ENCODE assay signal across 32 cellular contexts in genomic region chr1:26774462-26774861, GRCh38. TPM values are rescaled to one million over a fixed set of nuclear protein-coding genes. Genes with fewer than 3 reads are reported as not detected.
A peak's percentile ranks its signal among the peaks of the same experiment; 100 is the strongest.
DNase-seq lines count a peak whose midpoint lies in the region; ATAC-seq, FAIRE-seq and TF ChIP-seq lines count a peak whose summit lies in the region.
"Had no signal": no experiment of that assay in that cellular context is flagged by ENCODE, and none has a peak within 500 bp of the region (broad histone marks: within the 10 kb centered on the region; RNA-seq: fewer than 3 reads in every experiment).

No MANE protein-coding gene starts in this region.

- peaks cover 1% of the 10 kb centered on the region for H3K9me1 ChIP-seq in K562 (ENCODE audit: control insufficient read depth, insufficient read depth, low read length)

- ATAC-seq in HCT116 (no peak), K562 (no peak), GM19324 (IDR thresholded peaks at IDR 0.05; ENCODE audit: low FRiP score, unreplicated experiment) (no peak), GM19455 (IDR thresholded peaks at IDR 0.05; ENCODE audit: unreplicated experiment) (no peak)
- ATAC-seq in naive thymus-derived CD8-positive, alpha-beta T cell: no peak
- ATAC-seq: activated CD8-positive, alpha-beta T cell treated with anti-CD3 and anti-CD28 coated beads for 36 hours; heart left ventricle; stimulated activated naive CD8-positive, alpha-beta T cell treated with anti-CD3 and anti-CD28 coated beads, Interleukin-15, Interleukin-2, amounts not matched to agents 100 U/mL and 50 U/mL, for 24 hours had no signal

- peaks cover 4% of the 10 kb centered on the region; the same call in 1 of the 2 replicates for H3K79me2 ChIP-seq in HCT116 (ENCODE audit: insufficient read depth, low read length)
- peaks cover 43% of the 10 kb centered on the region for H3K79me2 ChIP-seq in K562 (ENCODE audit: control insufficient read depth, insufficient read depth, low read length)

- H3K4me1 Mint-ChIP-seq in activated CD4-positive, alpha-beta memory T cell treated with anti-CD3 and anti-CD28 coated beads for 36 hours (ENCODE audit: low read depth): peaks cover 23% of the 10 kb centered on the region
- peaks cover 21% of the 10 kb centered on the region for H3K4me1 Mint-ChIP-seq in activated CD4-positive, alpha-beta memory T cell treated with anti-CD3 and anti-CD28 coated beads, Interleukin-2, amount 10 ng/mL, durations not matched to agents 7 days and 5 days
- peaks cover 5 to 22% (median 16%) of the 10 kb centered on the region in 4 donors for H3K4me1 Mint-ChIP-seq in naive thymus-derived CD8-positive, alpha-beta T cell

- RAD21 ChIA-PET in HCT116 (lab: Charles Lee; ENCODE audit: low non-redundant PET in 1 of 2, low total read pairs in 2 of 2, uncharacterized antibody in 2 of 2, unreplicated experiment in 2 of 2): no interaction called here

- H4K20me1 ChIP-seq in HCT116 (ENCODE audit: insufficient read depth) (no peaks in the 10 kb centered on the region), K562 (replicated peaks; ENCODE audit: control insufficient read depth, insufficient read depth, low read length) (peaks cover 14% of the 10 kb centered on the region; the same call in 1 of the 2 replicates)

- H3K27ac ChIP-seq in HCT116 (ENCODE audit: low read depth, low read length) (no peak overlapping the region), K562 (ENCODE audit: extremely low read depth, low read depth, low read length) (no peak overlapping the region)
- H3K27ac ChIP-seq: colonic mucosa, heart left ventricle, lower lobe of right lung, prostate gland, RWPE1, testis had no signal

- peaks cover 64 to 69% of the 10 kb centered on the region in 2 experiments for H3K36me3 ChIP-seq in HCT116 (ENCODE audit: control insufficient read depth in 1 of 2, insufficient read depth in 2 of 2, low read length in 2 of 2)
- peaks cover 99% of the 10 kb centered on the region for H3K36me3 ChIP-seq in K562 (ENCODE audit: control insufficient read depth, insufficient read depth, low read length)

- no peak for TF ChIP-seq EP300 in K562 (IDR thresholded peaks at IDR 0.05; ENCODE audit: low read length)

- POLR2A ChIA-PET in activated CD4-positive, alpha-beta memory T cell treated with anti-CD3 and anti-CD28 coated beads for 36 hours (lab: Charles Lee): no interaction called here
- POLR2A ChIA-PET in activated CD4-positive, alpha-beta memory T cell treated with anti-CD3 and anti-CD28 coated beads, Interleukin-2, amount 10 ng/mL, durations not matched to agents 7 days and 5 days (lab: Charles Lee): no interaction called here
- POLR2A ChIA-PET in HCT116 (lab: Charles Lee) (no interaction called here), K562 (lab: Yijun Ruan, JAX) (no interaction called here)
- POLR2A ChIA-PET in naive thymus-derived CD8-positive, alpha-beta T cell (lab: Charles Lee): no interaction called here

- peaks cover 21 to 42% of the 10 kb centered on the region in 2 experiments for H3K4me1 ChIP-seq in HCT116 (ENCODE audit: control insufficient read depth in 1 of 2, insufficient read depth in 2 of 2, low read length in 2 of 2)
- peaks cover 29 to 34% of the 10 kb centered on the region in 2 experiments for H3K4me1 ChIP-seq in K562 (replicated peaks in 1 of 2; ENCODE audit: control insufficient read depth in 2 of 2, insufficient read depth in 2 of 2, low read length in 2 of 2)
- H3K4me1 ChIP-seq: colonic mucosa, prostate gland had no signal

- TF ChIP-seq RAD21 in HCT116 (IDR thresholded peaks at IDR 0.05; ENCODE audit: low read depth): no peak
- TF ChIP-seq RAD21 in K562 (CRISPR knock-in tag; conservative IDR thresholded peaks at IDR 0.05 in 1 of 2, IDR thresholded peaks at IDR 0.05 in 1 of 2): no peak

- peak overlapping the region; percentile 13 for H3K27ac Mint-ChIP-seq in activated CD4-positive, alpha-beta memory T cell treated with anti-CD3 and anti-CD28 coated beads for 36 hours
- H3K27ac Mint-ChIP-seq in activated CD4-positive, alpha-beta memory T cell treated with anti-CD3 and anti-CD28 coated beads, Interleukin-2, amount 10 ng/mL, durations not matched to agents 7 days and 5 days: no peak overlapping the region
- peak overlapping the region in 7 of 10 donors; percentile 22 to 81 (median 56) for H3K27ac Mint-ChIP-seq in naive thymus-derived CD8-positive, alpha-beta T cell

- FAIRE-seq in K562 (lab: Jason Lieb, UNC) (no peak), frontal cortex (lab: Jason Lieb, UNC) (no peak)

- no peak for TF ChIP-seq CTCF in HCT116 (IDR thresholded peaks at IDR 0.05 in 2 of 3, conservative IDR thresholded peaks at IDR 0.05 in 1 of 3; ENCODE audit: borderline replicate concordance in 1 of 3, insufficient read depth in 1 of 3, low read depth in 2 of 3, low read length in 2 of 3)
- no peak for TF ChIP-seq CTCF in K562 (IDR thresholded peaks at IDR 0.05 in 2 of 3, conservative IDR thresholded peaks at IDR 0.05 in 1 of 3; ENCODE audit: insufficient read depth in 2 of 3, low read depth in 1 of 3, low read length in 3 of 3)

- no peaks in the 10 kb centered on the region for H3K27me3 Mint-ChIP-seq in activated CD4-positive, alpha-beta memory T cell treated with anti-CD3 and anti-CD28 coated beads for 36 hours
- no peaks in the 10 kb centered on the region for H3K27me3 Mint-ChIP-seq in activated CD4-positive, alpha-beta memory T cell treated with anti-CD3 and anti-CD28 coated beads, Interleukin-2, amount 10 ng/mL, durations not matched to agents 7 days and 5 days
- no peaks in the 10 kb centered on the region for H3K27me3 Mint-ChIP-seq in naive thymus-derived CD8-positive, alpha-beta T cell
- H3K27me3 Mint-ChIP-seq: activated CD8-positive, alpha-beta T cell treated with anti-CD3 and anti-CD28 coated beads for 36 hours; CD4-positive, alpha-beta memory T cell had no signal

- 94% methylated on average over 13 of the region's 13 CpGs for WGBS in K562 (ENCODE audit: insufficient coverage, low coverage, missing lambda C conversion rate)

- no peak overlapping the region for H3K9ac ChIP-seq in HCT116 (ENCODE audit: low read length)
- H3K9ac ChIP-seq in K562 (ENCODE audit: insufficient read depth in 1 of 2, low read depth in 2 of 2, low read length in 2 of 2): no peak overlapping the region

- TF ChIP-seq POLR2A in HCT116 (IDR thresholded peaks at IDR 0.05; ENCODE audit: borderline replicate concordance, extremely low read depth, insufficient read depth, insufficient read length) (no peak), K562 (conservative IDR thresholded peaks at IDR 0.05) (no peak)

- no peaks in the 10 kb centered on the region for H3K9me2 ChIP-seq in HCT116 (ENCODE audit: insufficient read depth)

- H3K27me3 ChIP-seq in HCT116 (ENCODE audit: insufficient read depth, low read length) (no peaks in the 10 kb centered on the region), K562 (ENCODE audit: control insufficient read depth in 2 of 2, insufficient read depth in 2 of 2, low read length in 2 of 2) (no peaks in the 10 kb centered on the region)
- H3K27me3 ChIP-seq: colonic mucosa, heart left ventricle, testis had no signal

- BruUV-seq in HCT116 (replicated peaks; lab: Mats Ljungman, UMichigan) (TSS peak; percentile 12), K562 (replicated peaks; lab: Mats Ljungman, UMichigan) (no TSS peak)

- H3K36me3 Mint-ChIP-seq in activated CD4-positive, alpha-beta memory T cell treated with anti-CD3 and anti-CD28 coated beads for 36 hours: peaks cover 78% of the 10 kb centered on the region
- H3K36me3 Mint-ChIP-seq in activated CD4-positive, alpha-beta memory T cell treated with anti-CD3 and anti-CD28 coated beads, Interleukin-2, amount 10 ng/mL, durations not matched to agents 7 days and 5 days (ENCODE audit: low read depth): peaks cover 90% of the 10 kb centered on the region
- H3K36me3 Mint-ChIP-seq in naive thymus-derived CD8-positive, alpha-beta T cell: peaks cover 0 to 98% (median 36%) of the 10 kb centered on the region in 3 donors

- CTCF ChIA-PET in activated CD4-positive, alpha-beta memory T cell treated with anti-CD3 and anti-CD28 coated beads for 36 hours (lab: Charles Lee): no interaction called here
- CTCF ChIA-PET in activated CD4-positive, alpha-beta memory T cell treated with anti-CD3 and anti-CD28 coated beads, Interleukin-2, amount 10 ng/mL, durations not matched to agents 7 days and 5 days (lab: Charles Lee): no interaction called here
- CTCF ChIA-PET in HCT116 (lab: Charles Lee) (no interaction called here), K562 (lab: Yijun Ruan, JAX; ENCODE audit: low intra/inter-chr PET ratio) (no interaction called here)

- intact Hi-C loops in activated CD4-positive, alpha-beta memory T cell treated with anti-CD3 and anti-CD28 coated beads for 36 hours (cut with micrococcal nuclease): no loop called here
- intact Hi-C loops in HCT116 (cut with micrococcal nuclease) (loop anchor here (5.0 kb wide), 1 partner anchor 47 kb away; no protein-coding TSS in a partner anchor), K562 (cut with micrococcal nuclease) (no loop called here)

- H3K9me3 ChIP-seq in HCT116 (ENCODE audit: control insufficient read depth in 1 of 2, insufficient read depth in 1 of 2, low read depth in 1 of 2, low read length in 2 of 2): no peaks in the 10 kb centered on the region
- H3K9me3 ChIP-seq in K562 (replicated peaks; ENCODE audit: control insufficient read depth, insufficient read depth, low read depth, low read length): no peaks in the 10 kb centered on the region
- H3K9me3 ChIP-seq: colonic mucosa, heart left ventricle, lower lobe of right lung, prostate gland, testis had no signal

- H3K4me2 ChIP-seq in HCT116 (ENCODE audit: low read length) (no peak overlapping the region), K562 (ENCODE audit: insufficient read depth, low read length) (no peak overlapping the region)

- in situ Hi-C loops in K562 (cut with MboI): no loop called here

- H3K4me3 Mint-ChIP-seq in activated CD4-positive, alpha-beta memory T cell treated with anti-CD3 and anti-CD28 coated beads for 36 hours: no peak overlapping the region
- H3K4me3 Mint-ChIP-seq in activated CD4-positive, alpha-beta memory T cell treated with anti-CD3 and anti-CD28 coated beads, Interleukin-2, amount 10 ng/mL, durations not matched to agents 7 days and 5 days: no peak overlapping the region
- no peak overlapping the region for H3K4me3 Mint-ChIP-seq in naive thymus-derived CD8-positive, alpha-beta T cell
- H3K4me3 Mint-ChIP-seq: activated CD8-positive, alpha-beta T cell treated with anti-CD3 and anti-CD28 coated beads for 36 hours; CD4-positive, alpha-beta memory T cell had no signal

- H2AFZ ChIP-seq in HCT116 (ENCODE audit: low read depth, low read length, poor library complexity, severe bottlenecking): no peak overlapping the region
- H2AFZ ChIP-seq in K562 (ENCODE audit: low read depth, low read length): no peak overlapping the region

- H3K4me3 ChIP-seq in HCT116 (replicated peaks in 1 of 2; ENCODE audit: low read depth in 1 of 2, low read length in 2 of 2) (no peak overlapping the region), K562 (no peak overlapping the region)
- H3K4me3 ChIP-seq: colonic mucosa, heart left ventricle, lower lobe of right lung, prostate gland, testis had no signal

- H3K9me3 Mint-ChIP-seq in activated CD4-positive, alpha-beta memory T cell treated with anti-CD3 and anti-CD28 coated beads for 36 hours: no peaks in the 10 kb centered on the region
- H3K9me3 Mint-ChIP-seq in activated CD4-positive, alpha-beta memory T cell treated with anti-CD3 and anti-CD28 coated beads, Interleukin-2, amount 10 ng/mL, durations not matched to agents 7 days and 5 days: no peaks in the 10 kb centered on the region
- no peaks in the 10 kb centered on the region for H3K9me3 Mint-ChIP-seq in naive thymus-derived CD8-positive, alpha-beta T cell
- H3K9me3 Mint-ChIP-seq: activated CD8-positive, alpha-beta T cell treated with anti-CD3 and anti-CD28 coated beads for 36 hours had no signal

- no peak for DNase-seq in activated CD4-positive, alpha-beta memory T cell treated with anti-CD3 and anti-CD28 coated beads for 36 hours
- DNase-seq in activated CD4-positive, alpha-beta memory T cell treated with anti-CD3 and anti-CD28 coated beads, Interleukin-2, amount 10 ng/mL, durations not matched to agents 7 days and 5 days: no peak
- DNase-seq in HCT116 (ENCODE audit: low read depth, low spot score) (no peak), K562 (ENCODE audit: extremely low read depth in 1 of 4, low spot score in 3 of 4) (no peak), frontal cortex (ENCODE audit: low spot score in 2 of 2) (no peak)
- no peak for DNase-seq in naive thymus-derived CD8-positive, alpha-beta T cell
- DNase-seq: 8988T; activated CD4-positive, CD25-positive, alpha-beta regulatory T cell; activated CD8-positive, alpha-beta T cell treated with anti-CD3 and anti-CD28 coated beads for 36 hours; activated gamma-delta T cell treated with Interleukin-2 at 50 U/mL for 16 hours; amygdala; CD4-positive, alpha-beta memory T cell; colonic mucosa; DMS 273 treated with DMSO at 0.1 percent for 48 hours; effector memory CD4-positive, alpha-beta T cell; erythroblast; GOT3; heart left ventricle; kidney glomerular epithelial cell; lower lobe of right lung; NCI-H1105 treated with DMSO at 0.1 percent for 48 hours; NCI-H2081; NCI-H345; NCI-H82; stimulated activated CD4-positive, alpha-beta T cell treated with anti-CD3 and anti-CD28 coated beads, Interleukin-15, amount 100 ng/mL, for 24 hours; stimulated activated naive CD8-positive, alpha-beta T cell treated with anti-CD3 and anti-CD28 coated beads, Interleukin-15, Interleukin-2, amounts not matched to agents 100 U/mL and 50 U/mL, for 24 hours; T-helper 1 cell; testis had no signal

RNA-seq across cellular contexts. Expression of gene PIGV, which starts 13.3 kb away (rescaled TPM):
- 10 to 100 TPM; 15.1 to 15.3 TPM for total RNA-seq in activated CD4-positive, alpha-beta memory T cell treated with anti-CD3 and anti-CD28 coated beads for 36 hours
- 10 to 100 TPM; 16.6 to 16.9 TPM for total RNA-seq in activated CD4-positive, alpha-beta memory T cell treated with anti-CD3 and anti-CD28 coated beads, Interleukin-2, amount 10 ng/mL, durations not matched to agents 7 days and 5 days
- total RNA-seq in HCT116 (2021; ENCODE audit: unreplicated experiment) (13.2 TPM), K562 (2014; rRNA removed) (8.4 and 11.3 TPM in 2 replicates), K562 (2014; rRNA removed; fragmentation: Illumina TruSeq; extraction: Trizol) (11.0 and 11.1 TPM in 2 replicates), K562 (2015; rRNA removed; fragmentation: Illumina TruSeq; extraction: Trizol) (12.0 and 12.2 TPM in 2 replicates), K562 (2021) (11.2 and 14.7 TPM in 2 replicates), frontal cortex (4.5 TPM)
- polyA plus RNA-seq in HCT116 (2012): 13.8 and 16.8 TPM in 2 replicates
- total RNA-seq in K562 (2011; cell fraction: chromatin; rRNA removed; ENCODE audit: low replicate concordance): 20.0 and 33.4 TPM in 2 replicates
- total RNA-seq in K562 (2011; cell fraction: nucleolus; rRNA removed): 34.2 and 35.1 TPM in 2 replicates
- total RNA-seq in K562 (2011; cell fraction: nucleoplasm; rRNA removed): 38.2 and 47.9 TPM in 2 replicates
- polyA plus RNA-seq in K562 (2011; rRNA removed) (21.8 and 25.5 TPM in 2 replicates), K562 (2014; fragmentation: Illumina TruSeq; extraction: Trizol) (10.8 and 12.7 TPM in 2 replicates), K562 (2014; fragmentation: Nextera tagmentation; extraction: Ambion mirVana) (10 to 100 TPM; 11.3 to 11.7 TPM), K562 (2014; rRNA removed) (9.3 and 9.4 TPM in 2 replicates)
- polyA plus RNA-seq in K562 (2011; cell fraction: cytosol; rRNA removed): 27.4 and 41.1 TPM in 2 replicates
- 33.7 and 36.0 TPM in 2 replicates for polyA plus RNA-seq in K562 (2011; cell fraction: nucleus; rRNA removed)
- 14.0 and 14.4 TPM in 2 replicates for polyA plus RNA-seq in K562 (2012)
- 21.7 and 27.4 TPM in 2 replicates for polyA minus RNA-seq in K562 (2011; rRNA and poly(A)+ RNA removed)
- polyA minus RNA-seq in K562 (2011; cell fraction: cytosol; rRNA and poly(A)+ RNA removed): 8.1 and 9.8 TPM in 2 replicates
- 10.8 and 16.6 TPM in 2 replicates for polyA minus RNA-seq in K562 (2011; cell fraction: nucleus; rRNA and poly(A)+ RNA removed)
- 10 to 100 TPM; 25.2 to 27.2 TPM for total RNA-seq in naive thymus-derived CD8-positive, alpha-beta T cell
- 10 to 100 TPM in 1 of 3 donors, 1 to 10 TPM in 2; 8.2 to 14.4 (median 9.6) TPM for polyA plus RNA-seq in naive thymus-derived CD8-positive, alpha-beta T cell

RNA-seq across cellular contexts. Expression of gene ZDHHC18, which starts 52.0 kb away (rescaled TPM):
- total RNA-seq in activated CD4-positive, alpha-beta memory T cell treated with anti-CD3 and anti-CD28 coated beads for 36 hours: 10 to 100 TPM; 60.2 to 63.5 TPM
- total RNA-seq in activated CD4-positive, alpha-beta memory T cell treated with anti-CD3 and anti-CD28 coated beads, Interleukin-2, amount 10 ng/mL, durations not matched to agents 7 days and 5 days: 10 to 100 TPM; 73.3 to 76.3 TPM
- total RNA-seq in HCT116 (2021; ENCODE audit: unreplicated experiment) (24.4 TPM), K562 (2014; rRNA removed) (8.2 and 12.4 TPM in 2 replicates), K562 (2014; rRNA removed; fragmentation: Illumina TruSeq; extraction: Trizol) (9.5 and 15.5 TPM in 2 replicates), K562 (2015; rRNA removed; fragmentation: Illumina TruSeq; extraction: Trizol) (13.3 and 15.8 TPM in 2 replicates), K562 (2021) (27.4 and 28.9 TPM in 2 replicates), frontal cortex (5.7 TPM)
- 30.7 and 39.9 TPM in 2 replicates for polyA plus RNA-seq in HCT116 (2012)
- total RNA-seq in K562 (2011; cell fraction: chromatin; rRNA removed; ENCODE audit: low replicate concordance): 27.0 and 63.1 TPM in 2 replicates
- total RNA-seq in K562 (2011; cell fraction: nucleolus; rRNA removed): 34.0 and 36.3 TPM in 2 replicates
- 42.0 and 65.9 TPM in 2 replicates for total RNA-seq in K562 (2011; cell fraction: nucleoplasm; rRNA removed)
- polyA plus RNA-seq in K562 (2011; rRNA removed) (31.6 and 51.2 TPM in 2 replicates), K562 (2014; fragmentation: Illumina TruSeq; extraction: Trizol) (31.0 and 35.6 TPM in 2 replicates), K562 (2014; fragmentation: Nextera tagmentation; extraction: Ambion mirVana) (under 1 TPM; 0.42 to 0.45 TPM), K562 (2014; rRNA removed) (23.7 and 27.8 TPM in 2 replicates)
- polyA plus RNA-seq in K562 (2011; cell fraction: cytosol; rRNA removed): 57.8 and 57.9 TPM in 2 replicates
- 92.6 and 97.0 TPM in 2 replicates for polyA plus RNA-seq in K562 (2011; cell fraction: nucleus; rRNA removed)
- 20.4 and 29.5 TPM in 2 replicates for polyA plus RNA-seq in K562 (2012)
- polyA minus RNA-seq in K562 (2011; rRNA and poly(A)+ RNA removed): 22.2 and 27.6 TPM in 2 replicates
- polyA minus RNA-seq in K562 (2011; cell fraction: cytosol; rRNA and poly(A)+ RNA removed): 25.9 and 31.9 TPM in 2 replicates
- polyA minus RNA-seq in K562 (2011; cell fraction: nucleus; rRNA and poly(A)+ RNA removed): 9.8 and 16.1 TPM in 2 replicates
- total RNA-seq in naive thymus-derived CD8-positive, alpha-beta T cell: 10 to 100 TPM; 29.9 to 37.4 TPM
- polyA plus RNA-seq in naive thymus-derived CD8-positive, alpha-beta T cell: 10 to 100 TPM in 2 of 3 donors, 1 to 10 TPM in 1; 4.6 to 17.2 (median 12.8) TPM
